35 cellular contexts compared by ENCODE assay signal in genomic region chr9:23751614-23752013, GRCh38.
"Had no signal": no experiment of that assay in that cellular context is flagged by ENCODE, and none has a peak within 500 bp of the region (broad histone marks: within the 10 kb centered on the region; RNA-seq: fewer than 3 reads in every experiment).

No MANE protein-coding gene starts in this region.

- DNase-seq: Karpas-422, Kasumi-1, MG63, MM.1S, MV-4-11, NCI-H1048, NCI-H1092, NCI-H1092 treated with DMSO at 0.1 percent for 48 hours, NCI-H1105, NCI-H1105 treated with DMSO at 0.1 percent for 48 hours, NCI-H1417, NCI-H1417 treated with DMSO at 0.1 percent for 48 hours, NCI-H1436, NCI-H1436 treated with DMSO at 0.1 percent for 48 hours, NCI-H146, NCI-H1694, NCI-H1694 treated with DMSO at 0.1 percent for 48 hours, NCI-H187, NCI-H187 treated with DMSO at 0.1 percent for 48 hours, NCI-H1930, NCI-H2029, NCI-H2029 treated with DMSO at 0.1 percent for 48 hours, NCI-H2081, NCI-H2081 treated with DMSO at 0.1 percent for 48 hours, NCI-H2107, NCI-H2171, NCI-H2171 treated with DMSO at 0.1 percent for 48 hours, NCI-H2227 treated with DMSO at 0.1 percent for 48 hours, NCI-H226, NCI-H345, NCI-H446, NCI-H446 treated with DMSO at 0.1 percent for 48 hours, NCI-H510A, NCI-H510A treated with DMSO at 0.1 percent for 48 hours, NCI-H524 had no signal

- H3K9me3 ChIP-seq: MG63 had no signal

- H3K27me3 ChIP-seq: MG63 had no signal

- H3K36me3 ChIP-seq: MG63 had no signal

- H3K4me3 ChIP-seq: MG63 had no signal
